ENCODE assay signal across 37 cellular contexts in genomic region chr18:13192970-13193369, GRCh38. TPM values are rescaled to one million over a fixed set of nuclear protein-coding genes. Genes with fewer than 3 reads are reported as not detected.
"Had no signal": no experiment of that assay in that cellular context is flagged by ENCODE, and none has a peak within 500 bp of the region (broad histone marks: within the 10 kb centered on the region; RNA-seq: fewer than 3 reads in every experiment).

No MANE protein-coding gene starts in this region.

- H3K4me3 ChIP-seq: MG63 had no signal

- H3K9me3 ChIP-seq: MG63 had no signal

- DNase-seq: Karpas-422, Kasumi-1, MG63, MM.1S, MV-4-11, NCI-H1048, NCI-H1092, NCI-H1092 treated with DMSO at 0.1 percent for 48 hours, NCI-H1105, NCI-H1105 treated with DMSO at 0.1 percent for 48 hours, NCI-H1417, NCI-H1417 treated with DMSO at 0.1 percent for 48 hours, NCI-H1436, NCI-H1436 treated with DMSO at 0.1 percent for 48 hours, NCI-H146, NCI-H1694, NCI-H1694 treated with DMSO at 0.1 percent for 48 hours, NCI-H187, NCI-H187 treated with DMSO at 0.1 percent for 48 hours, NCI-H1930, NCI-H2029, NCI-H2029 treated with DMSO at 0.1 percent for 48 hours, NCI-H2081, NCI-H2081 treated with DMSO at 0.1 percent for 48 hours, NCI-H2107, NCI-H2171, NCI-H2171 treated with DMSO at 0.1 percent for 48 hours, NCI-H2227 treated with DMSO at 0.1 percent for 48 hours, NCI-H226, NCI-H345, NCI-H446, NCI-H446 treated with DMSO at 0.1 percent for 48 hours, NCI-H510A, NCI-H510A treated with DMSO at 0.1 percent for 48 hours had no signal

- H3K27me3 ChIP-seq: MG63 had no signal

- H3K36me3 ChIP-seq: MG63 had no signal

RNA-seq across cellular contexts. Expression of gene LDLRAD4, which starts 25.6 kb away (rescaled TPM):
- total RNA-seq: LHCN-M2, MCF 10A, NCI-H460 had no signal
